Comparison of ENCODE assay signal across 21 cellular contexts in genomic region chr2:30459140-30459539, GRCh38. TPM values are rescaled to one million over a fixed set of nuclear protein-coding genes. Genes with fewer than 3 reads are reported as not detected.
DNase-seq lines count a peak whose midpoint lies in the region; ATAC-seq and TF ChIP-seq lines count a peak whose summit lies in the region.
"Had no signal": no experiment of that assay in that cellular context is flagged by ENCODE, and none has a peak within 500 bp of the region (broad histone marks: within the 10 kb centered on the region; RNA-seq: fewer than 3 reads in every experiment).

No MANE protein-coding gene starts in this region.

- no peaks in the 10 kb centered on the region for H3K9me3 ChIP-seq in heart left ventricle
- H3K9me3 ChIP-seq in right atrium auricular region: no peaks in the 10 kb centered on the region
- no peaks in the 10 kb centered on the region for H3K9me3 ChIP-seq in DOHH2 (ENCODE audit: control insufficient read depth, insufficient read depth, low read length)
- H3K9me3 ChIP-seq: HAP-1 had no signal

- no peak overlapping the region for H3K4me3 Mint-ChIP-seq in WTC11
- peak overlapping the region in 4 of 10 donors; percentile 2 to 63 (median 22) for H3K4me3 Mint-ChIP-seq in naive thymus-derived CD8-positive, alpha-beta T cell
- H3K4me3 Mint-ChIP-seq: CD4-positive, alpha-beta T cell had no signal

- H3K27me3 Mint-ChIP-seq in WTC11 (ENCODE audit: low read depth): peaks cover 6% of the 10 kb centered on the region; the same call in 1 of the 2 replicates
- no peaks in the 10 kb centered on the region for H3K27me3 Mint-ChIP-seq in naive thymus-derived CD8-positive, alpha-beta T cell
- H3K27me3 Mint-ChIP-seq: CD4-positive, alpha-beta T cell had no signal

- peak overlapping the region; percentile 22 for H3K4me2 ChIP-seq in DOHH2 (ENCODE audit: low read length)

- no peaks in the 10 kb centered on the region for H3K9me2 ChIP-seq in DOHH2 (replicated peaks; ENCODE audit: control insufficient read depth, low read length)

- H3K27ac ChIP-seq in heart left ventricle: peak overlapping the region in 10 of 12 donors; percentile 5 to 80 (median 52)
- H3K27ac ChIP-seq in right atrium auricular region: no peak overlapping the region
- H3K27ac ChIP-seq in DOHH2 (ENCODE audit: low read depth, low read length): no peak overlapping the region

- H3K36me3 ChIP-seq in heart left ventricle (no peaks in the 10 kb centered on the region), right atrium auricular region (no peaks in the 10 kb centered on the region), DOHH2 (ENCODE audit: control insufficient read depth, low read length) (peaks cover 9% of the 10 kb centered on the region; the same call in 1 of the 2 replicates)
- H3K36me3 ChIP-seq: HAP-1 had no signal

- POLR2A ChIA-PET in WTC11 (lab: Charles Lee): no interaction called here
- POLR2A ChIA-PET in naive thymus-derived CD8-positive, alpha-beta T cell (lab: Charles Lee): interaction anchor here (0.6 to 2.2 kb wide), 3 partner anchors 12 to 225 kb away, joined by 3 to 6 read pairs (median 4); partner anchors contain the start of gene LCLAT1

- H3K27me3 ChIP-seq in heart left ventricle: no peaks in the 10 kb centered on the region
- H3K27me3 ChIP-seq in right atrium auricular region: no peaks in the 10 kb centered on the region
- no peaks in the 10 kb centered on the region for H3K27me3 ChIP-seq in DOHH2 (ENCODE audit: control insufficient read depth, low read length)

- 0 out of 2 replicates have a peak overlapping the region, but pooled peaks have one; percentile 27 for H3K27ac Mint-ChIP-seq in WTC11
- peak overlapping the region in 9 of 10 donors; percentile 23 to 77 (median 61) for H3K27ac Mint-ChIP-seq in naive thymus-derived CD8-positive, alpha-beta T cell

- TF ChIP-seq CTCF in heart left ventricle (IDR thresholded peaks at IDR 0.05): no peak
- no peak for TF ChIP-seq CTCF in right atrium auricular region (IDR thresholded peaks at IDR 0.05)
- TF ChIP-seq CTCF in DOHH2 (IDR thresholded peaks at IDR 0.05; ENCODE audit: low read depth, low read length, poor library complexity, severe bottlenecking): no peak
- no peak for TF ChIP-seq CTCF in WTC11 (IDR thresholded peaks at IDR 0.05)

- intact Hi-C loops in heart left ventricle (cut with DNase I): no loop called here

- peaks cover 59% of the 10 kb centered on the region for H3K4me1 Mint-ChIP-seq in WTC11
- peaks cover 39 to 80% (median 71%) of the 10 kb centered on the region in 4 donors for H3K4me1 Mint-ChIP-seq in naive thymus-derived CD8-positive, alpha-beta T cell

- H3K4me1 ChIP-seq in heart left ventricle (peaks cover 0 to 63% (median 13%) of the 10 kb centered on the region in 12 donors), right atrium auricular region (no peaks in the 10 kb centered on the region), DOHH2 (ENCODE audit: control insufficient read depth, low read length) (peaks cover 34% of the 10 kb centered on the region)

- H3K79me2 ChIP-seq in DOHH2 (ENCODE audit: control insufficient read depth, low read length): peaks cover 92% of the 10 kb centered on the region

- H3K4me3 ChIP-seq in heart left ventricle (peak overlapping the region in 3 of 12 donors; percentile 4 to 16 (median 6)), right atrium auricular region (no peak overlapping the region), DOHH2 (ENCODE audit: low read length) (no peak overlapping the region)
- H3K4me3 ChIP-seq: HAP-1 had no signal

- CTCF ChIA-PET in WTC11 (lab: Charles Lee): interaction anchor here (1.2 to 1.4 kb wide), 2 partner anchors 220 to 252 kb away, joined by 4 read pairs; no protein-coding TSS in a partner anchor

- H3K36me3 Mint-ChIP-seq in WTC11: peaks cover 17% of the 10 kb centered on the region
- peaks cover 0 to 10% (median 6%) of the 10 kb centered on the region in 3 donors for H3K36me3 Mint-ChIP-seq in naive thymus-derived CD8-positive, alpha-beta T cell

- H3K9me3 Mint-ChIP-seq in WTC11: peaks cover 13% of the 10 kb centered on the region
- H3K9me3 Mint-ChIP-seq in naive thymus-derived CD8-positive, alpha-beta T cell: no peaks in the 10 kb centered on the region
- H3K9me3 Mint-ChIP-seq: CD4-positive, alpha-beta T cell had no signal

- 0 out of 2 replicates have a peak, but pooled peaks cover 3% of the 10 kb centered on the region for H3F3A ChIP-seq in DOHH2 (ENCODE audit: control insufficient read depth, insufficient read depth)

- H4K20me1 ChIP-seq in DOHH2 (ENCODE audit: control insufficient read depth, insufficient read depth, low read depth, low read length): no peaks in the 10 kb centered on the region

- TF ChIP-seq POLR2A in heart left ventricle (IDR thresholded peaks at IDR 0.05): no peak

- WGBS in heart left ventricle, 4 donors: 42 to 57% (median 53%) methylated on average over 2 of the region's 2 CpGs

- DNase-seq in heart left ventricle (no peak), right atrium auricular region (ENCODE audit: low spot score) (no peak), WTC11 (ENCODE audit: low spot score) (no peak), MV-4-11 (lab: John Stamatoyannopoulos, UW) (no peak)
- no peak for DNase-seq in naive thymus-derived CD8-positive, alpha-beta T cell
- DNase-seq: Calu3; CD4-positive, alpha-beta T cell; DMS53; Kasumi-1; NCI-H1105 treated with DMSO at 0.1 percent for 48 hours; NCI-H1694; NCI-H2081 treated with DMSO at 0.1 percent for 48 hours; NCI-H446 treated with DMSO at 0.1 percent for 48 hours; NCI-H69; NK-92 treated with Interleukin-12 subunit alpha and Interleukin-12 subunit beta, amount 100 ng/mL, for 24 hours; SHP77 treated with DMSO at 0.1 percent for 48 hours had no signal

- ATAC-seq in heart left ventricle (peak in 3 of 4 donors; percentile 19 to 38 (median 34)), WTC11 (no peak), HG02610 (IDR thresholded peaks at IDR 0.05; ENCODE audit: unreplicated experiment) (no peak), GM19467 (IDR thresholded peaks at IDR 0.05; ENCODE audit: unreplicated experiment) (no peak)
- no peak for ATAC-seq in naive thymus-derived CD8-positive, alpha-beta T cell
- ATAC-seq: SK-N-SH treated with all-trans-retinoic acid at 6 μM for 48 hours had no signal

TF ChIP-seq in WTC11, 78 proteins besides CTCF, POLR2A, EP300 and RAD21 (continues in another document):
- TF ChIP-seq HMGA2 (CRISPR knock-in tag; IDR thresholded peaks at IDR 0.05) (no peak), GRHL2 (CRISPR knock-in tag; IDR thresholded peaks at IDR 0.05; ENCODE audit: insufficient replicate concordance, severe bottlenecking) (no peak), E2F5 (CRISPR knock-in tag; IDR thresholded peaks at IDR 0.05) (no peak), ETV6 (CRISPR knock-in tag; IDR thresholded peaks at IDR 0.05) (no peak), ZNF232 (CRISPR knock-in tag; IDR thresholded peaks at IDR 0.05) (no peak)
- TF ChIP-seq, protein P1, sequence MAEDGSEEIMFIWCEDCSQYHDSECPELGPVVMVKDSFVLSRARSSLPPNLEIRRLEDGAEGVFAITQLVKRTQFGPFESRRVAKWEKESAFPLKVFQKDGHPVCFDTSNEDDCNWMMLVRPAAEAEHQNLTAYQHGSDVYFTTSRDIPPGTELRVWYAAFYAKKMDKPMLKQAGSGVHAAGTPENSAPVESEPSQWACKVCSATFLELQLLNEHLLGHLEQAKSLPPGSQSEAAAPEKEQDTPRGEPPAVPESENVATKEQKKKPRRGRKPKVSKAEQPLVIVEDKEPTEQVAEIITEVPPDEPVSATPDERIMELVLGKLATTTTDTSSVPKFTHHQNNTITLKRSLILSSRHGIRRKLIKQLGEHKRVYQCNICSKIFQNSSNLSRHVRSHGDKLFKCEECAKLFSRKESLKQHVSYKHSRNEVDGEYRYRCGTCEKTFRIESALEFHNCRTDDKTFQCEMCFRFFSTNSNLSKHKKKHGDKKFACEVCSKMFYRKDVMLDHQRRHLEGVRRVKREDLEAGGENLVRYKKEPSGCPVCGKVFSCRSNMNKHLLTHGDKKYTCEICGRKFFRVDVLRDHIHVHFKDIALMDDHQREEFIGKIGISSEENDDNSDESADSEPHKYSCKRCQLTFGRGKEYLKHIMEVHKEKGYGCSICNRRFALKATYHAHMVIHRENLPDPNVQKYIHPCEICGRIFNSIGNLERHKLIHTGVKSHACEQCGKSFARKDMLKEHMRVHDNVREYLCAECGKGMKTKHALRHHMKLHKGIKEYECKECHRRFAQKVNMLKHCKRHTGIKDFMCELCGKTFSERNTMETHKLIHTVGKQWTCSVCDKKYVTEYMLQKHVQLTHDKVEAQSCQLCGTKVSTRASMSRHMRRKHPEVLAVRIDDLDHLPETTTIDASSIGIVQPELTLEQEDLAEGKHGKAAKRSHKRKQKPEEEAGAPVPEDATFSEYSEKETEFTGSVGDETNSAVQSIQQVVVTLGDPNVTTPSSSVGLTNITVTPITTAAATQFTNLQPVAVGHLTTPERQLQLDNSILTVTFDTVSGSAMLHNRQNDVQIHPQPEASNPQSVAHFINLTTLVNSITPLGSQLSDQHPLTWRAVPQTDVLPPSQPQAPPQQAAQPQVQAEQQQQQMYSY (CRISPR knock-in tag; IDR thresholded peaks at IDR 0.05): no peak

RNA-seq across cellular contexts. Expression of gene LCLAT1, which starts 12.1 kb away (rescaled TPM):
- total RNA-seq in heart left ventricle (10 to 100 TPM; 32.6 to 70.2 (median 46.9) TPM), right atrium auricular region (10 to 100 TPM; 13.2 to 14.3 TPM), WTC11 (2021) (18.9 to 22.3 TPM (median 22.1 TPM) in 3 replicates)
- polyA plus RNA-seq in heart left ventricle: 10 to 100 TPM in 1 of 2 donors, 1 to 10 TPM in 1; 9.8 to 22.9 TPM
- total RNA-seq in naive thymus-derived CD8-positive, alpha-beta T cell: 10 to 100 TPM; 20.8 to 22.2 TPM
- polyA plus RNA-seq in naive thymus-derived CD8-positive, alpha-beta T cell: 10 to 100 TPM; 12.4 to 28.2 (median 13.7) TPM

Comparison
In these comparisons a context has a peak if more than half of its experiments do, and no peak if none do; other contexts are left out.
1. H3K27ac ChIP-seq: peak in heart left ventricle (10 of 12); none in right atrium auricular region (0 of 2) and DOHH2 (single experiment).
2. ATAC-seq: peak in heart left ventricle (3 of 4); none in WTC11 (single experiment), naive thymus-derived CD8-positive, alpha-beta T cell (0 of 2), HG02610 (single experiment) and GM19467 (single experiment).